ENCODE assay signal across 1 cellular context in the genomic region with DNA sequence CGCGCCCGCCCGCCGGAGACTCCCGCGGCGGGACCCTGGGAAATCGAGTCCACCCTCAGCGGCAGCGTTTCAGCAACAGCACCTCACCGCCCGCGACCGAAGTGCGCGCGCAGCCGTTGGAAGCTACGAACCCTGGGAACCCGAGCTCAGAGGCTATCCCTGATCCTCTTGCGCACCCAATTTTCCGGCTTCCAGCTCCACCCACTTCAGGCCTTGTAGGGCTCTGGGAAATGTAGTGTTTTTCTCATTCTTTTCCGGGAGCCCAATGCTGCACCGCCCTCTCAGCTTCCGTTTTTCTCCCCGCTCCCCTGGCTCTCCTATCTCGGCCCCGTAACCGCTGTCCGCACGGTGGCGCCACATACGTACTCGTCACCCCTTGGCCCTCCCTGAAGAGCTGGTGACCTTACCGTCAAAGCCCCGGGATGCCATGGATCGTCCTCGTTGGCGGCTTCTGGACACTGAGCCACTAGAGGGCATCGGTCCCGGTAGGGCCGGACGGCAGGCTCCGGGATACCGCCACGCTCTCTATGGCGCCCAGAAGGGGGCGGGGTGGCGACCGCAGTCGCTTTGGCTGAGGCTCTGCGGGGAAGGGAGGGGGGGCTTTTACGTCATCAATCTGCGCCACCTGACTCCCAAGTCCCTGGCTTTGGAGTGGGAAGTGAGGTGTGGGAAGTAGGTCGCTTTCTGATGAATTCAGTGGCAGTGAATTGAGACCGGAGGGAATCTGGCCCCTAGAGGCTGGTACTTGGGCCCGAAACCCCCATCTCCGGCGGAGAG.
TF ChIP-seq lines count a peak whose summit lies in the region.

Gene ODR4, plus strand, starts transcription at position 687 of the 777 bp plus-strand sequence. CDS start 3,948 bp downstream, outside the sequence.
Gene TPR, minus strand, starts transcription at position 102 of the 777 bp plus-strand sequence. CDS start 225 bp downstream, outside the sequence.

TF ChIP-seq in HCT116, 20 proteins besides CTCF, POLR2A, EP300 and RAD21 (continued from another document):
- TF ChIP-seq TCF7L2 (IDR thresholded peaks at IDR 0.05; ENCODE audit: borderline replicate concordance, extremely low read depth, insufficient read depth, insufficient read length) (no peak), POLR2AphosphoS5 (IDR thresholded peaks at IDR 0.05; ENCODE audit: low read depth, low read length) (peak; percentile 89), MAX (IDR thresholded peaks at IDR 0.05) (peak; percentile 83), REST (IDR thresholded peaks at IDR 0.05; ENCODE audit: low read depth) (no peak), SRF (IDR thresholded peaks at IDR 0.05; ENCODE audit: low read depth) (peak; percentile 95), SIN3A (IDR thresholded peaks at IDR 0.05; ENCODE audit: low read depth) (peak; percentile 78), ELF1 (IDR thresholded peaks at IDR 0.05; ENCODE audit: borderline replicate concordance, low read depth) (peak; percentile 90), CBX3 (IDR thresholded peaks at IDR 0.05; ENCODE audit: low read depth) (peak; percentile 89; the same call in 1 of the 2 replicates), ZNF274 (IDR thresholded peaks at IDR 0.05; ENCODE audit: low read depth, low read length) (no peak), SP1 (IDR thresholded peaks at IDR 0.05; ENCODE audit: low read depth) (peak; percentile 79), EGR1 (IDR thresholded peaks at IDR 0.05; ENCODE audit: low read depth) (peak; percentile 56; the same call in 1 of the 2 replicates)
